In the genomic region with DNA sequence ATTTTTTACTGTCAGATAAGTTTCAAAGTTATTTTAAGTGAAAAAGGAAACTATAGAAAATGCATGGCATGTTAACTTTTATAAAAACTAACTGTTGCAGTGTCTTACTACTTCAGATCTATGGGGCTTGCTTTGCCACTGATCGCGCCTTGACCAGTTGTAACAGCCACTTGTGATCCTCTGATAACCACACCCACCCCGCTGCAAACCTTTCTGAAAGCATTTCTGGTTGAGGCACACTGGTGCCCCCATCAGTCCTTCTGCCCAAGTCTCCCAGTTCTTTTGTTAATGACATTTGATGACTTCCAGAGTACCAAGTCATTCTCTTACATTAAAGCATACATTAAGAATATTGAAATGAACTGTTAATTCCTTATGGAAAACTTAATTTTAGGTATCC, we compare ENCODE assay signal across 12 cellular contexts.
DNase-seq lines count a peak whose midpoint lies in the region; ATAC-seq and TF ChIP-seq lines count a peak whose summit lies in the region.
"Had no signal": no experiment of that assay in that cellular context is flagged by ENCODE, and none has a peak within 500 bp of the region (broad histone marks: within the 10 kb centered on the region; RNA-seq: fewer than 3 reads in every experiment).

No MANE protein-coding gene starts in this region.

- 20 to 40% methylated on average over 3 of the region's 3 CpGs for WGBS in ectodermal cell, 2 experiments
- WGBS in tibial nerve, 2 donors, result 55 to 64% methylated on average over 3 of the region's 3 CpGs

- H3K27me3 Mint-ChIP-seq in neural crest cell (ENCODE audit: low read depth), result no peaks in the 10 kb centered on the region

- no peaks in the 10 kb centered on the region for H3K36me3 ChIP-seq in ectodermal cell (ENCODE audit: control insufficient read depth, insufficient read depth, low read length)
- no peaks in the 10 kb centered on the region for H3K36me3 ChIP-seq in tibial nerve
- H3K36me3 ChIP-seq: ovary had no signal

- H3K9me3 ChIP-seq in ectodermal cell (ENCODE audit: control insufficient read depth, low read length), result no peaks in the 10 kb centered on the region
- H3K9me3 ChIP-seq in tibial nerve, result no peaks in the 10 kb centered on the region
- H3K9me3 ChIP-seq: esophagus squamous epithelium, ovary had no signal

- peak; percentile 56 for TF ChIP-seq RAD21 in Ishikawa (IDR thresholded peaks at IDR 0.05; ENCODE audit: low read depth)

- TF ChIP-seq EP300 in Ishikawa (IDR thresholded peaks at IDR 0.05; ENCODE audit: borderline replicate concordance) (no peak), tibial nerve (IDR thresholded peaks at IDR 0.05) (no peak)

- peak; percentile 4 for TF ChIP-seq CTCF in neural crest cell (conservative IDR thresholded peaks at IDR 0.05)
- no peak for TF ChIP-seq CTCF in tibial nerve (IDR thresholded peaks at IDR 0.05)

- H3K36me3 Mint-ChIP-seq in neural crest cell (ENCODE audit: low read depth), result peaks cover 4% of the 10 kb centered on the region

- H3K9me3 Mint-ChIP-seq in neural crest cell, result no peaks in the 10 kb centered on the region

- H3K4me3 Mint-ChIP-seq in neural crest cell, result no peak overlapping the region

- no peaks in the 10 kb centered on the region for H3K27me3 ChIP-seq in ectodermal cell (ENCODE audit: control insufficient read depth, insufficient read depth, low read length, poor library complexity, severe bottlenecking)
- H3K27me3 ChIP-seq in tibial nerve, result no peaks in the 10 kb centered on the region
- H3K27me3 ChIP-seq: esophagus squamous epithelium, ovary had no signal

- H3K27ac ChIP-seq in ectodermal cell (ENCODE audit: insufficient read depth, low read depth, low read length, poor library complexity, severe bottlenecking) (peak overlapping the region; percentile 82), tibial nerve (no peak overlapping the region)
- H3K27ac ChIP-seq: esophagus squamous epithelium, ovary had no signal

- H3K4me1 Mint-ChIP-seq in neural crest cell, result peaks cover 48% of the 10 kb centered on the region

- H3K4me3 ChIP-seq in ectodermal cell (ENCODE audit: insufficient read depth, low read depth, low read length) (no peak overlapping the region), tibial nerve (no peak overlapping the region)
- H3K4me3 ChIP-seq: esophagus squamous epithelium, ovary had no signal

- TF ChIP-seq POLR2A in tibial nerve (IDR thresholded peaks at IDR 0.05), result no peak

- H3K4me1 ChIP-seq in ectodermal cell (ENCODE audit: control insufficient read depth, insufficient read depth, low read length) (peaks cover 22% of the 10 kb centered on the region), tibial nerve (peaks cover 0 to 83% (median 20%) of the 10 kb centered on the region in 4 donors)

- no peak overlapping the region for H3K27ac Mint-ChIP-seq in neural crest cell (ENCODE audit: unreplicated experiment)

- ATAC-seq in GM19351 (IDR thresholded peaks at IDR 0.05; ENCODE audit: unreplicated experiment), result no peak

- DNase-seq in EL, result peak; percentile 13
- DNase-seq in neural crest cell (ENCODE audit: low read depth, low spot score), result no peak
- no peak for DNase-seq in NCI-H187 treated with DMSO at 0.1 percent for 48 hours (lab: John Stamatoyannopoulos, UW)
- no peak for DNase-seq in OCI-M2 (lab: John Stamatoyannopoulos, UW; ENCODE audit: unreplicated experiment)
- DNase-seq in tibial nerve (ENCODE audit: low spot score in 2 of 2), result no peak
- DNase-seq: esophagus squamous epithelium, NCI-H1694, ovary, T-helper 2 cell had no signal

TF ChIP-seq in Ishikawa, 13 proteins besides CTCF, POLR2A, EP300 and RAD21:
- TF ChIP-seq YY1 (IDR thresholded peaks at IDR 0.05; ENCODE audit: low read depth) (no peak), USF1 (IDR thresholded peaks at IDR 0.05) (no peak), EGR1 (IDR thresholded peaks at IDR 0.05) (no peak), CEBPB (IDR thresholded peaks at IDR 0.05) (no peak), FOXM1 (IDR thresholded peaks at IDR 0.05; ENCODE audit: borderline replicate concordance, low read depth) (no peak), ZBTB7A (IDR thresholded peaks at IDR 0.05; ENCODE audit: low read depth) (no peak), CREB1 (IDR thresholded peaks at IDR 0.05; ENCODE audit: low read depth) (no peak), TCF12 (IDR thresholded peaks at IDR 0.05; ENCODE audit: low read depth) (no peak)
- TF ChIP-seq, protein P1, sequence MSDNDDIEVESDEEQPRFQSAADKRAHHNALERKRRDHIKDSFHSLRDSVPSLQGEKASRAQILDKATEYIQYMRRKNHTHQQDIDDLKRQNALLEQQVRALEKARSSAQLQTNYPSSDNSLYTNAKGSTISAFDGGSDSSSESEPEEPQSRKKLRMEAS (IDR thresholded peaks at IDR 0.05), result no peak
- TF ChIP-seq, protein P2, sequence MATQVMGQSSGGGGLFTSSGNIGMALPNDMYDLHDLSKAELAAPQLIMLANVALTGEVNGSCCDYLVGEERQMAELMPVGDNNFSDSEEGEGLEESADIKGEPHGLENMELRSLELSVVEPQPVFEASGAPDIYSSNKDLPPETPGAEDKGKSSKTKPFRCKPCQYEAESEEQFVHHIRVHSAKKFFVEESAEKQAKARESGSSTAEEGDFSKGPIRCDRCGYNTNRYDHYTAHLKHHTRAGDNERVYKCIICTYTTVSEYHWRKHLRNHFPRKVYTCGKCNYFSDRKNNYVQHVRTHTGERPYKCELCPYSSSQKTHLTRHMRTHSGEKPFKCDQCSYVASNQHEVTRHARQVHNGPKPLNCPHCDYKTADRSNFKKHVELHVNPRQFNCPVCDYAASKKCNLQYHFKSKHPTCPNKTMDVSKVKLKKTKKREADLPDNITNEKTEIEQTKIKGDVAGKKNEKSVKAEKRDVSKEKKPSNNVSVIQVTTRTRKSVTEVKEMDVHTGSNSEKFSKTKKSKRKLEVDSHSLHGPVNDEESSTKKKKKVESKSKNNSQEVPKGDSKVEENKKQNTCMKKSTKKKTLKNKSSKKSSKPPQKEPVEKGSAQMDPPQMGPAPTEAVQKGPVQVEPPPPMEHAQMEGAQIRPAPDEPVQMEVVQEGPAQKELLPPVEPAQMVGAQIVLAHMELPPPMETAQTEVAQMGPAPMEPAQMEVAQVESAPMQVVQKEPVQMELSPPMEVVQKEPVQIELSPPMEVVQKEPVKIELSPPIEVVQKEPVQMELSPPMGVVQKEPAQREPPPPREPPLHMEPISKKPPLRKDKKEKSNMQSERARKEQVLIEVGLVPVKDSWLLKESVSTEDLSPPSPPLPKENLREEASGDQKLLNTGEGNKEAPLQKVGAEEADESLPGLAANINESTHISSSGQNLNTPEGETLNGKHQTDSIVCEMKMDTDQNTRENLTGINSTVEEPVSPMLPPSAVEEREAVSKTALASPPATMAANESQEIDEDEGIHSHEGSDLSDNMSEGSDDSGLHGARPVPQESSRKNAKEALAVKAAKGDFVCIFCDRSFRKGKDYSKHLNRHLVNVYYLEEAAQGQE (IDR thresholded peaks at IDR 0.05; ENCODE audit: low read depth), result no peak
